29 cellular contexts compared by ENCODE assay signal in the genomic region with DNA sequence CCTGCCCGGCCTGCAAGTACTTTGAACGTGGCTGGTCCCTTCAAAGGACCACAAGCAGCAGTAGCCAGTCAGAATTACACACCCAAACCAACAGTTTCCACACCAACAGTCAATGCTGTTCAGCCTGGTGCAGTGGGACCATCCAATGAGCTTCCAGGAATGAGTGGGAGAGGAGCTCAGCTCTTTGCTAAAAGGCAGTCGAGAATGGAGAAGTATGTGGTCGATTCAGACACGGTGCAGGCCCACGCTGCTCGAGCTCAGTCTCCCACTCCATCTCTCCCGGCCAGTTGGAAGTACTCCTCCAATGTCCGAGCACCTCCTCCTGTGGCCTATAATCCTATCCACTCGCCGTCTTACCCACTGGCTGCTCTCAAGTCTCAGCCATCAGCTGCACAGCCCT.
DNase-seq lines count a peak whose midpoint lies in the region; ATAC-seq and TF ChIP-seq lines count a peak whose summit lies in the region.
"Had no signal": no experiment of that assay in that cellular context is flagged by ENCODE, and none has a peak within 500 bp of the region (broad histone marks: within the 10 kb centered on the region; RNA-seq: fewer than 3 reads in every experiment).

No MANE protein-coding gene starts in this region.

- no peak overlapping the region for H2BK120ac ChIP-seq in neuronal stem cell (ENCODE audit: low read depth, low read length)

- H3K4me1 ChIP-seq in breast epithelium = no peaks in the 10 kb centered on the region
- H3K4me1 ChIP-seq in mammary epithelial cell (ENCODE audit: insufficient read depth, low read length) = peaks cover 13% of the 10 kb centered on the region
- H3K4me1 ChIP-seq in neuronal stem cell (ENCODE audit: control insufficient read depth in 2 of 2, insufficient read depth in 1 of 2, low read depth in 1 of 2, low read length in 2 of 2) = no peaks in the 10 kb centered on the region
- peaks cover 0 to 8% (median 2%) of the 10 kb centered on the region in 4 donors for H3K4me1 ChIP-seq in stomach
- H3K4me1 ChIP-seq in SJCRH30 = peaks cover 28% of the 10 kb centered on the region
- H3K4me1 ChIP-seq in thyroid gland = peaks cover 5 to 12% of the 10 kb centered on the region in 2 donors
- H3K4me1 ChIP-seq: neural progenitor cell, Peyer's patch, right lobe of liver, testis had no signal

- H3K4ac ChIP-seq in neuronal stem cell (ENCODE audit: low read length) = no peak overlapping the region

- H3K14ac ChIP-seq in neuronal stem cell (ENCODE audit: low read length) = no peak overlapping the region

- CTCF ChIA-PET in mammary epithelial cell (lab: Charles Lee; ENCODE audit: low non-redundant PET) = no interaction called here

- no peak for TF ChIP-seq CTCF in breast epithelium (IDR thresholded peaks at IDR 0.05)
- TF ChIP-seq CTCF in mammary epithelial cell (conservative IDR thresholded peaks at IDR 0.05 in 1 of 2, IDR thresholded peaks at IDR 0.05 in 1 of 2; ENCODE audit: extremely low read depth in 1 of 2, insufficient read depth in 1 of 2, low read depth in 1 of 2, low read length in 2 of 2) = no peak
- no peak for TF ChIP-seq CTCF in stomach (IDR thresholded peaks at IDR 0.05)
- no peak for TF ChIP-seq CTCF in thyroid gland (IDR thresholded peaks at IDR 0.05)

- no peak overlapping the region for H2BK5ac ChIP-seq in neuronal stem cell (ENCODE audit: low read length)

- no peak overlapping the region for H2AK5ac ChIP-seq in neuronal stem cell (ENCODE audit: low read depth, low read length)

- no peaks in the 10 kb centered on the region for H3K9me3 ChIP-seq in breast epithelium
- H3K9me3 ChIP-seq in mammary epithelial cell (replicated peaks; ENCODE audit: insufficient read depth, low read length) = no peaks in the 10 kb centered on the region
- peaks cover 0 to 4% of the 10 kb centered on the region in 2 donors for H3K9me3 ChIP-seq in neuronal stem cell (replicated peaks in 1 of 2; ENCODE audit: control insufficient read depth in 2 of 2, insufficient read depth in 1 of 2, low read depth in 1 of 2, low read length in 2 of 2)
- no peaks in the 10 kb centered on the region for H3K9me3 ChIP-seq in stomach
- H3K9me3 ChIP-seq in SJCRH30 (replicated peaks) = no peaks in the 10 kb centered on the region
- H3K9me3 ChIP-seq in thyroid gland = no peaks in the 10 kb centered on the region
- H3K9me3 ChIP-seq: Peyer's patch, right lobe of liver, testis had no signal

- no peak overlapping the region for H4K8ac ChIP-seq in neuronal stem cell (ENCODE audit: low read depth, low read length)

- peak overlapping the region in 2 of 3 donors; percentile 19 to 40 for H3K4me3 ChIP-seq in breast epithelium
- H3K4me3 ChIP-seq in mammary epithelial cell (replicated peaks in 1 of 3; ENCODE audit: insufficient read depth in 1 of 3, low read depth in 2 of 3, low read length in 3 of 3) = no peak overlapping the region
- H3K4me3 ChIP-seq in neuronal stem cell (ENCODE audit: low read length in 2 of 2) = no peak overlapping the region
- H3K4me3 ChIP-seq in stomach = peak overlapping the region; percentile 37 to 41 (median 40)
- H3K4me3 ChIP-seq in SJCRH30 = no peak overlapping the region
- H3K4me3 ChIP-seq in thyroid gland (replicated peaks in 1 of 3) = no peak overlapping the region
- H3K4me3 ChIP-seq: neural progenitor cell, right lobe of liver, testis had no signal

- TF ChIP-seq POLR2A in breast epithelium (IDR thresholded peaks at IDR 0.05) (no peak), stomach (IDR thresholded peaks at IDR 0.05) (no peak), thyroid gland (IDR thresholded peaks at IDR 0.05) (no peak)

- no peak for ATAC-seq in HG02981 (IDR thresholded peaks at IDR 0.05; ENCODE audit: unreplicated experiment)
- ATAC-seq: HCT116, left cardiac atrium, right lobe of liver had no signal

- H3K36me3 ChIP-seq in breast epithelium (no peaks in the 10 kb centered on the region), mammary epithelial cell (ENCODE audit: insufficient read depth, low read length) (no peaks in the 10 kb centered on the region), neuronal stem cell (replicated peaks in 1 of 2; ENCODE audit: control insufficient read depth in 2 of 2, insufficient read depth in 2 of 2, low read length in 2 of 2) (no peaks in the 10 kb centered on the region), stomach (peaks cover 11 to 53% (median 20%) of the 10 kb centered on the region in 4 donors), SJCRH30 (peaks cover 13% of the 10 kb centered on the region), thyroid gland (no peaks in the 10 kb centered on the region)
- H3K36me3 ChIP-seq: neural progenitor cell, right lobe of liver had no signal

- no peak overlapping the region for H3K23ac ChIP-seq in neuronal stem cell (ENCODE audit: low read depth, low read length, poor library complexity)

- no peak overlapping the region for H2BK15ac ChIP-seq in neuronal stem cell (ENCODE audit: low read length)

- intact Hi-C loops in breast epithelium (cut with DNase I; ENCODE audit: low total_unique reads) = no loop called here
- intact Hi-C loops in mammary epithelial cell (cut with micrococcal nuclease) = no loop called here
- intact Hi-C loops in stomach (cut with DNase I; ENCODE audit: low total_unique reads) = loop anchor here (10.0 kb wide), 1 partner anchor 254 kb away; no protein-coding TSS in a partner anchor
- intact Hi-C loops in thyroid gland (cut with DNase I) = no loop called here
- intact Hi-C loops in posterior vena cava (cut with DNase I) = loop anchor here in 1 of 2 donors (5.0 kb wide), 1 partner anchor 39 kb away; no protein-coding TSS in a partner anchor

- no peaks in the 10 kb centered on the region for H3K79me1 ChIP-seq in neuronal stem cell (ENCODE audit: low read depth, low read length)

- H2AFZ ChIP-seq in mammary epithelial cell (ENCODE audit: low read depth, low read length) = no peak overlapping the region
- H2AFZ ChIP-seq in neuronal stem cell (ENCODE audit: low read length) = peak overlapping the region; percentile 1
- H2AFZ ChIP-seq: neural progenitor cell had no signal

- H3K9ac ChIP-seq in mammary epithelial cell (ENCODE audit: insufficient read depth, low read length) = no peak overlapping the region
- no peak overlapping the region for H3K9ac ChIP-seq in neuronal stem cell (ENCODE audit: low read depth, low read length, poor library complexity)
- H3K9ac ChIP-seq: neural progenitor cell had no signal

- no peak overlapping the region for H4K91ac ChIP-seq in neuronal stem cell (ENCODE audit: low read depth, low read length, poor library complexity)

- DNase-seq in breast epithelium (ENCODE audit: low spot score in 2 of 2) (no peak), mammary epithelial cell (no peak), neuronal stem cell (ENCODE audit: low spot score) (no peak), stomach (no peak), SJCRH30 (no peak), thyroid gland (no peak), posterior vena cava (ENCODE audit: low spot score) (no peak)
- DNase-seq: 8988T; activated CD4-positive, alpha-beta memory T cell treated with anti-CD3 and anti-CD28 coated beads for 36 hours; activated CD4-positive, alpha-beta T cell treated with anti-CD3 and anti-CD28 coated beads for 1 hour; activated CD8-positive, alpha-beta memory T cell treated with anti-CD3 and anti-CD28 coated beads, Interleukin-2, amount 50 U/mL, for 4 hours; activated naive CD4-positive, alpha-beta T cell; central memory CD4-positive, alpha-beta T cell; dermis blood vessel endothelial cell; hippocampal formation; immature natural killer cell; NCI-H2107; NCI-H446; NCI-H82; Peyer's patch; right lobe of liver; SHP77; stimulated activated naive CD4-positive, alpha-beta T cell; testis had no signal

- H3K18ac ChIP-seq in neuronal stem cell (ENCODE audit: low read length) = no peak overlapping the region

- no peaks in the 10 kb centered on the region for H3K79me2 ChIP-seq in mammary epithelial cell (ENCODE audit: insufficient read depth, low read length)

- WGBS in mammary epithelial cell (ENCODE audit: low coverage, missing lambda C conversion rate) = 92% methylated on average over 8 of the region's 11 CpGs
- no CpG with 5 or more reads among the region's 11 CpGs for WGBS in neuronal stem cell (ENCODE audit: extremely low coverage in 2 of 2, insufficient read length in 2 of 2, insufficient replicate concordance in 1 of 2), 2 donors
- WGBS in stomach, 5 donors = 61 to 94% (median 91%) methylated on average over 11 of the region's 11 CpGs
- WGBS in thyroid gland, 2 donors = 90 to 95% methylated on average over 11 of the region's 11 CpGs

- dilution Hi-C loops in mammary epithelial cell (cut with HindIII; ENCODE audit: low sequenced_read_pairs) = no loop called here

- no peak overlapping the region for H2BK12ac ChIP-seq in neuronal stem cell (ENCODE audit: low read length)

- in situ Hi-C loops in mammary epithelial cell (cut with MboI; ENCODE audit: low sequenced_read_pairs in 2 of 2) = no loop called here

- H3K27ac ChIP-seq in breast epithelium (peak overlapping the region in 1 of 2 donors; percentile 56), mammary epithelial cell (ENCODE audit: insufficient read depth, low read depth, low read length) (no peak overlapping the region), neuronal stem cell (replicated peaks; ENCODE audit: low read length) (no peak overlapping the region), stomach (peak overlapping the region in 4 of 5 donors; percentile 84 to 93 (median 87)), SJCRH30 (no peak overlapping the region), thyroid gland (no peak overlapping the region)
- H3K27ac ChIP-seq: C4-2B, neural progenitor cell, right lobe of liver, testis had no signal

- H3K4me2 ChIP-seq in mammary epithelial cell (ENCODE audit: insufficient read depth, low read depth, low read length) = no peak overlapping the region
- no peak overlapping the region for H3K4me2 ChIP-seq in neuronal stem cell (ENCODE audit: insufficient read depth, low read length, poor library complexity, severe bottlenecking)
- H3K4me2 ChIP-seq: neural progenitor cell had no signal

- TF ChIP-seq EP300 in stomach (IDR thresholded peaks at IDR 0.05) = no peak

- H3K27me3 ChIP-seq in breast epithelium (no peaks in the 10 kb centered on the region), mammary epithelial cell (ENCODE audit: insufficient read depth, low read length) (no peaks in the 10 kb centered on the region), neuronal stem cell (ENCODE audit: control insufficient read depth in 3 of 3, insufficient read depth in 3 of 3, low read depth in 1 of 3, low read length in 3 of 3) (peaks cover 0 to 10% (median 0%) of the 10 kb centered on the region in 3 experiments), stomach (no peaks in the 10 kb centered on the region), SJCRH30 (no peaks in the 10 kb centered on the region), thyroid gland (no peaks in the 10 kb centered on the region)
- H3K27me3 ChIP-seq: neural progenitor cell, Peyer's patch, right lobe of liver, testis had no signal

- BruUV-seq in mammary epithelial cell (replicated peaks; lab: Mats Ljungman, UMichigan) = no TSS peak

- H4K20me1 ChIP-seq in mammary epithelial cell (ENCODE audit: insufficient read depth, low read length) = no peaks in the 10 kb centered on the region

Comparison
In these comparisons a context has a peak if more than half of its experiments do, and no peak if none do; other contexts are left out.
1. H3K4me3 ChIP-seq: peak in breast epithelium (2 of 3) and stomach (4 of 4); none in mammary epithelial cell (0 of 3), neuronal stem cell (0 of 2), SJCRH30 (single experiment) and thyroid gland (0 of 3).
2. H3K27ac ChIP-seq: peak in stomach (4 of 5); none in mammary epithelial cell (single experiment), neuronal stem cell (single experiment), SJCRH30 (single experiment) and thyroid gland (0 of 3).